In genomic region chr10:11074536-11075267, GRCh38 we compare ENCODE assay signal across 1 cellular context.
TF ChIP-seq lines count a peak whose summit lies in the region.

No MANE protein-coding gene starts in this region.

TF ChIP-seq in GM12878, 131 proteins besides CTCF, POLR2A, EP300 and RAD21:
- TF ChIP-seq POU2F2 (IDR thresholded peaks at IDR 0.05; ENCODE audit: borderline replicate concordance, low read depth, low read length) = peak; percentile 69; the same call in 1 of the 3 replicates
- TF ChIP-seq PML (IDR thresholded peaks at IDR 0.05; ENCODE audit: low read length) = peak; percentile 51; the same call in 1 of the 2 replicates
- peak; percentile 80; the same call in 1 of the 2 replicates for TF ChIP-seq PAX5 (IDR thresholded peaks at IDR 0.05; ENCODE audit: borderline replicate concordance, low read depth, low read length)
- TF ChIP-seq IRF4 (IDR thresholded peaks at IDR 0.05; ENCODE audit: low read depth, low read length) = peak; percentile 97
- no peak for TF ChIP-seq BCLAF1 (IDR thresholded peaks at IDR 0.05)
- TF ChIP-seq CREB1 (IDR thresholded peaks at IDR 0.05; ENCODE audit: low read depth) = 0 out of 2 replicates have a peak, but pooled peaks have one; percentile 30
- peak; percentile 89 for TF ChIP-seq NFIC (IDR thresholded peaks at IDR 0.05; ENCODE audit: low read depth, low read length)
- TF ChIP-seq SMAD5 (IDR thresholded peaks at IDR 0.05; ENCODE audit: low read depth) = no peak
- no peak for TF ChIP-seq ZBTB40 (IDR thresholded peaks at IDR 0.05; ENCODE audit: borderline replicate concordance)
- peak; percentile 84 for TF ChIP-seq BCL11A (IDR thresholded peaks at IDR 0.05; ENCODE audit: low read depth, low read length)
- TF ChIP-seq TCF12 (IDR thresholded peaks at IDR 0.05; ENCODE audit: low read depth, low read length) = 0 out of 2 replicates have a peak, but pooled peaks have one; percentile 10
- no peak for TF ChIP-seq MXI1 (IDR thresholded peaks at IDR 0.05; ENCODE audit: low read depth, low read length)
- TF ChIP-seq IKZF2 (IDR thresholded peaks at IDR 0.05) = peak; percentile 75 to 79
- peak; percentile 93 for TF ChIP-seq ATF2 (IDR thresholded peaks at IDR 0.05; ENCODE audit: low read length)
- TF ChIP-seq WRNIP1 (IDR thresholded peaks at IDR 0.05; ENCODE audit: borderline replicate concordance, low read depth, low read length) = no peak
- TF ChIP-seq NR2C2 (IDR thresholded peaks at IDR 0.05; ENCODE audit: borderline replicate concordance, control insufficient read depth, insufficient read length, low read depth) = no peak
- peak; percentile 38 for TF ChIP-seq BCL3 (IDR thresholded peaks at IDR 0.05; ENCODE audit: borderline replicate concordance, insufficient read depth, low read depth, low read length, poor library complexity, severe bottlenecking)
- 0 out of 2 replicates have a peak, but pooled peaks have one; percentile 11 for TF ChIP-seq MTA2 (IDR thresholded peaks at IDR 0.05; ENCODE audit: low read depth)
- TF ChIP-seq GABPA (IDR thresholded peaks at IDR 0.05; ENCODE audit: low read depth) = 0 out of 2 replicates have a peak, but pooled peaks have one; percentile 31
- TF ChIP-seq TCF3 (IDR thresholded peaks at IDR 0.05; ENCODE audit: borderline replicate concordance, insufficient read depth, low read depth, low read length) = 0 out of 2 replicates have a peak, but pooled peaks have one; percentile 57
- TF ChIP-seq ETV6 (conservative IDR thresholded peaks at IDR 0.05 in 1 of 2, IDR thresholded peaks at IDR 0.05 in 1 of 2; ENCODE audit: borderline replicate concordance in 1 of 2, low read depth in 1 of 2) = peak in 1 of 2 experiments; percentile 82; a peak in 1 of 4 replicates
- 0 out of 2 replicates have a peak, but pooled peaks have one; percentile 71 for TF ChIP-seq CBX5 (IDR thresholded peaks at IDR 0.05; ENCODE audit: low read depth)
- TF ChIP-seq ZSCAN29 (IDR thresholded peaks at IDR 0.05) = no peak
- peak in 1 of 2 experiments; percentile 56; a peak in 1 of 4 replicates for TF ChIP-seq CEBPB (IDR thresholded peaks at IDR 0.05; ENCODE audit: borderline replicate concordance in 1 of 2, low read depth in 2 of 2, low read length in 2 of 2)
- peak; percentile 82 for TF ChIP-seq JUNB (IDR thresholded peaks at IDR 0.05)
- peak; percentile 55 for TF ChIP-seq MEF2B (IDR thresholded peaks at IDR 0.05; ENCODE audit: partially characterized antibody, poor library complexity, severe bottlenecking)
- TF ChIP-seq CREM (IDR thresholded peaks at IDR 0.05; ENCODE audit: low read depth) = no peak
- TF ChIP-seq SMARCA5 (IDR thresholded peaks at IDR 0.05) = no peak
- TF ChIP-seq BACH1 (IDR thresholded peaks at IDR 0.05; ENCODE audit: borderline replicate concordance) = no peak
- no peak for TF ChIP-seq MYB (IDR thresholded peaks at IDR 0.05; ENCODE audit: borderline replicate concordance, low read depth, low read length)
- no peak for TF ChIP-seq SUZ12 (IDR thresholded peaks at IDR 0.05; ENCODE audit: unreplicated experiment)
- TF ChIP-seq BRCA1 (IDR thresholded peaks at IDR 0.05; ENCODE audit: low read depth, low read length) = no peak
- TF ChIP-seq NRF1 (conservative IDR thresholded peaks at IDR 0.05; ENCODE audit: low read depth, low read length) = no peak
- peak; percentile 84 for TF ChIP-seq FOXM1 (IDR thresholded peaks at IDR 0.05; ENCODE audit: low read depth, low read length)
- TF ChIP-seq HDGF (IDR thresholded peaks at IDR 0.05) = no peak
- TF ChIP-seq CHD2 (IDR thresholded peaks at IDR 0.05; ENCODE audit: borderline replicate concordance, low read depth, low read length) = no peak
- no peak for TF ChIP-seq PKNOX1 (IDR thresholded peaks at IDR 0.05)
- peak; percentile 88; the same call in 1 of the 2 replicates for TF ChIP-seq MTA3 (IDR thresholded peaks at IDR 0.05; ENCODE audit: borderline replicate concordance, low read length)
- TF ChIP-seq IKZF1 (conservative IDR thresholded peaks at IDR 0.05) = peak; percentile 58; the same call in 1 of the 2 replicates
- no peak for TF ChIP-seq REST (IDR thresholded peaks at IDR 0.05; ENCODE audit: low read depth, low read length)
- peak; percentile 86 for TF ChIP-seq RUNX3 (IDR thresholded peaks at IDR 0.05; ENCODE audit: low read length)
- TF ChIP-seq DPF2 (IDR thresholded peaks at IDR 0.05) = 0 out of 2 replicates have a peak, but pooled peaks have one; percentile 24
- TF ChIP-seq TBL1XR1 (IDR thresholded peaks at IDR 0.05; ENCODE audit: low read depth, low read length) = peak; percentile 64; the same call in 1 of the 2 replicates
- TF ChIP-seq EED (IDR thresholded peaks at IDR 0.05; ENCODE audit: low read depth) = peak; percentile 84
